ENCODE assay signal across 8 cellular contexts in the genomic region with DNA sequence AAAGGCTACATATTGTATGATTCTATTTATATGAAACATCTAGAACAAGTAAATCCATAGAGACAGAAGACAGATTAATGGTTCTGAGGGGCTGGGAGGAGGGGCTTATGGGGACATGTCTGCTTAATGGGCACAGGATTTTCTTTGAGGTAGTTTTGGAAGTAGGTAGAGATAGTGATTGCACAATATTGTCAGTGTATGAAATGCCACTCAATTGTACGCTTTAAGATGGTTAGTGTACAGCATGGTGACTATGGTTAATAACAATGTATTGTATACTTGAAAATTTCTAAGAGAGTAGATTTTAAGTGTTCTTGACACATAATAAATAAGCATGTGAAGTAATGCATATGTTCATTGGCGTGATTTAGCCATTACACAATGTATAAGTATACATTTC.
"Had no signal": no experiment of that assay in that cellular context is flagged by ENCODE, and none has a peak within 500 bp of the region (broad histone marks: within the 10 kb centered on the region; RNA-seq: fewer than 3 reads in every experiment).

No MANE protein-coding gene starts in this region.

- H3K4me1 ChIP-seq: HAP-1 had no signal

- H3K36me3 Mint-ChIP-seq: IgD-negative memory B cell had no signal

- H3K36me3 ChIP-seq: HAP-1 had no signal

- H3K27me3 Mint-ChIP-seq: IgD-negative memory B cell had no signal

- H3K9me3 ChIP-seq: HAP-1 had no signal

- H2AFZ ChIP-seq: GM23248 had no signal

- H3K4me3 ChIP-seq: GM23248, HAP-1 had no signal

- DNase-seq: GM23248, GOT3, H7, HFFc6, KG1 had no signal

- H3K9me3 Mint-ChIP-seq: HFFc6, IgD-negative memory B cell had no signal

- H3K9ac ChIP-seq: GM23248 had no signal

- H3K4me3 Mint-ChIP-seq: HFFc6 had no signal

- H3K27ac ChIP-seq: GM23248, HL-60 had no signal

- H3K27ac Mint-ChIP-seq: HFFc6 had no signal
